In the genomic region with DNA sequence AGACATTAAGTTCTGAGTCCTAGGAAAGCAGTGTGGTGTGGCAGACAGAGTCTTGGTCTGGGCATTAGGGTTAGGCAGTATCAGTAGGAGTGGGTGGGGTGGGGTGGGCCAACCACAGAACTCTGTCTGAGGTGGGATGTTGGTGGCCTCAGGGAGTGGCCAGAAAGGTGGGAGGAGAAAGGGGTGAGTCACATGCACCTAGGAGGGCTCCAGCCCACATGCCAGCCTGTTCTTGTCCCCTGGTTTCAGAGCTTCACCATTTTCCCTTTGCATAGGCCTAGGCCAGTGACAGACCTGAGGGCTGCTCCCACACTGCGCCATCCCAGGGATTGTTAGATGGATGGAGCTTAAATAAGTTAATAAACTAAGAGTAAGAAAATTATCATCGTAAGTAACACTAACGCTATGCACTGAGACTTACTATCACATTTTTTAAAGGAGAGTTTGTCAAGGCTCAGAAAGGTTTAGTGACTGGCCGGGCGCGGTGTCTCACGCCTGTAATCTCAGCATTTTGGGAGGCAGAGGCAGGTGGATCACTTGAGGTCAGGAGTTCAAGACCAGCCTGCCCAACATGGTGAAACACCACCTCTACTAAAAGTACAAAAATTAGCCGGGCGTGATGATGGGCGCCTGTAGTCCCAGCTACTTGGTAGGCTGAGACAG, we compare ENCODE assay signal across 13 cellular contexts. TPM values are rescaled to one million over a fixed set of nuclear protein-coding genes. Genes with fewer than 3 reads are reported as not detected.
DNase-seq lines count a peak whose midpoint lies in the region; ATAC-seq, FAIRE-seq and TF ChIP-seq lines count a peak whose summit lies in the region.
"Had no signal": no experiment of that assay in that cellular context is flagged by ENCODE, and none has a peak within 500 bp of the region (broad histone marks: within the 10 kb centered on the region; RNA-seq: fewer than 3 reads in every experiment).

No MANE protein-coding gene starts in this region.

- H3K27me3 Mint-ChIP-seq in CD4-positive, alpha-beta memory T cell = no peaks in the 10 kb centered on the region
- peaks cover 4% of the 10 kb centered on the region for H3K27me3 Mint-ChIP-seq in IgD-negative memory B cell
- no peaks in the 10 kb centered on the region for H3K27me3 Mint-ChIP-seq in naive thymus-derived CD8-positive, alpha-beta T cell

- H3K4me1 Mint-ChIP-seq in CD4-positive, alpha-beta memory T cell = peaks cover 3 to 17% (median 11%) of the 10 kb centered on the region in 4 donors
- peaks cover 12 to 18% (median 17%) of the 10 kb centered on the region in 3 donors for H3K4me1 Mint-ChIP-seq in IgD-negative memory B cell
- peaks cover 13 to 29% (median 20%) of the 10 kb centered on the region in 4 donors for H3K4me1 Mint-ChIP-seq in naive thymus-derived CD8-positive, alpha-beta T cell

- CTCF ChIA-PET in CD4-positive, alpha-beta memory T cell (lab: Charles Lee; ENCODE audit: partially characterized antibody) = interaction anchor here (0.7 to 5.9 kb wide), 18 partner anchors 11 to 993 kb away, joined by 3 to 59 read pairs (median 3); partner anchors contain the start of genes FLNB, HTD2 and RPP14
- CTCF ChIA-PET in mammary epithelial cell (lab: Charles Lee; ENCODE audit: low non-redundant PET) = interaction anchor here (0.5 to 0.9 kb wide), 4 partner anchors 40 to 227 kb away, joined by 3 to 12 read pairs (median 4); partner anchors contain the start of genes HTD2 and RPP14

- 97% methylated on average over 10 of the region's 10 CpGs for WGBS in mammary epithelial cell (ENCODE audit: low coverage, missing lambda C conversion rate)

- H3K9me3 Mint-ChIP-seq in CD4-positive, alpha-beta memory T cell = no peaks in the 10 kb centered on the region
- no peaks in the 10 kb centered on the region for H3K9me3 Mint-ChIP-seq in IgD-negative memory B cell
- no peaks in the 10 kb centered on the region for H3K9me3 Mint-ChIP-seq in naive thymus-derived CD8-positive, alpha-beta T cell
- H3K9me3 Mint-ChIP-seq: activated naive CD4-positive, alpha-beta T cell treated with anti-CD3 and anti-CD28 coated beads for 36 hours had no signal

- H3K4me2 ChIP-seq in mammary epithelial cell (ENCODE audit: insufficient read depth, low read depth, low read length) = peak overlapping the region; percentile 29

- peaks cover 0 to 2% of the 10 kb centered on the region in 2 donors for H3K36me3 Mint-ChIP-seq in CD4-positive, alpha-beta memory T cell
- no peaks in the 10 kb centered on the region for H3K36me3 Mint-ChIP-seq in IgD-negative memory B cell
- no peaks in the 10 kb centered on the region for H3K36me3 Mint-ChIP-seq in naive thymus-derived CD8-positive, alpha-beta T cell

- no peaks in the 10 kb centered on the region for H3K79me2 ChIP-seq in mammary epithelial cell (ENCODE audit: insufficient read depth, low read length)

- TF ChIP-seq CTCF in mammary epithelial cell (conservative IDR thresholded peaks at IDR 0.05 in 1 of 2, IDR thresholded peaks at IDR 0.05 in 1 of 2; ENCODE audit: extremely low read depth in 1 of 2, insufficient read depth in 1 of 2, low read depth in 1 of 2, low read length in 2 of 2) (no peak), D721Med (IDR thresholded peaks at IDR 0.05; ENCODE audit: insufficient read depth, missing control alignments) (no peak)

- intact Hi-C loops in CD4-positive, alpha-beta memory T cell (cut with micrococcal nuclease) = loop anchor here (1.0 to 5.0 kb wide), 3 partner anchors 40 to 169 kb away; partner anchors contain the start of genes FLNB, HTD2 and RPP14
- intact Hi-C loops in mammary epithelial cell (cut with micrococcal nuclease) = loop anchor here (5.0 kb wide), 1 partner anchor 215 kb away; no protein-coding TSS in a partner anchor

- FAIRE-seq in D721Med (lab: Jason Lieb, UNC) = no peak

- dilution Hi-C loops in mammary epithelial cell (cut with HindIII; ENCODE audit: low sequenced_read_pairs) = loop anchor here (25.0 kb wide), 1 partner anchor 235 kb away; no protein-coding TSS in a partner anchor

- no peaks in the 10 kb centered on the region for H4K20me1 ChIP-seq in mammary epithelial cell (ENCODE audit: insufficient read depth, low read length)

- no peak overlapping the region for H2AFZ ChIP-seq in mammary epithelial cell (ENCODE audit: low read depth, low read length)

- no peak overlapping the region for H3K27ac ChIP-seq in CD4-positive, alpha-beta memory T cell (ENCODE audit: low read depth, low read length)
- H3K27ac ChIP-seq in mammary epithelial cell (ENCODE audit: insufficient read depth, low read depth, low read length) = no peak overlapping the region

- peak overlapping the region in 2 of 7 donors; percentile 41 to 52 for H3K27ac Mint-ChIP-seq in CD4-positive, alpha-beta memory T cell
- no peak overlapping the region for H3K27ac Mint-ChIP-seq in IgD-negative memory B cell
- peak overlapping the region in 3 of 10 donors; percentile 27 to 85 (median 71) for H3K27ac Mint-ChIP-seq in naive thymus-derived CD8-positive, alpha-beta T cell
- H3K27ac Mint-ChIP-seq: activated naive CD4-positive, alpha-beta T cell treated with anti-CD3 and anti-CD28 coated beads for 36 hours had no signal

- H3K4me3 ChIP-seq in CD4-positive, alpha-beta memory T cell (ENCODE audit: low read length in 2 of 2) = no peak overlapping the region
- no peak overlapping the region for H3K4me3 ChIP-seq in mammary epithelial cell (replicated peaks in 1 of 3; ENCODE audit: insufficient read depth in 1 of 3, low read depth in 2 of 3, low read length in 3 of 3)

- ATAC-seq in naive thymus-derived CD8-positive, alpha-beta T cell = no peak
- no peak for ATAC-seq in HG02610 (IDR thresholded peaks at IDR 0.05; ENCODE audit: unreplicated experiment)
- ATAC-seq in GM19467 (IDR thresholded peaks at IDR 0.05; ENCODE audit: unreplicated experiment) = no peak
- ATAC-seq in GM19395 (IDR thresholded peaks at IDR 0.05; ENCODE audit: unreplicated experiment) = no peak

- DNase-seq in CD4-positive, alpha-beta memory T cell = no peak
- peak; percentile 68 for DNase-seq in mammary epithelial cell
- DNase-seq in naive thymus-derived CD8-positive, alpha-beta T cell = no peak
- no peak for DNase-seq in D721Med (ENCODE audit: insufficient read length, low spot score)
- DNase-seq: NCI-H446 treated with DMSO at 0.1 percent for 48 hours had no signal

- H3K36me3 ChIP-seq in CD4-positive, alpha-beta memory T cell (ENCODE audit: insufficient read depth, low read length) = no peaks in the 10 kb centered on the region
- peaks cover under 1% of the 10 kb centered on the region for H3K36me3 ChIP-seq in mammary epithelial cell (ENCODE audit: insufficient read depth, low read length)
- H3K36me3 ChIP-seq: vagina had no signal

- POLR2A ChIA-PET in CD4-positive, alpha-beta memory T cell (lab: Charles Lee; ENCODE audit: partially characterized antibody) = interaction anchor here (0.6 to 2.0 kb wide), 2 partner anchors 61 to 129 kb away, joined by 3 to 5 read pairs; partner anchors contain the start of genes ABHD6, HTD2 and RPP14
- POLR2A ChIA-PET in naive thymus-derived CD8-positive, alpha-beta T cell (lab: Charles Lee) = interaction anchor here (0.7 kb wide), 2 partner anchors 774 to 1576 kb away, joined by 3 read pairs; no protein-coding TSS in a partner anchor

- no peaks in the 10 kb centered on the region for H3K9me3 ChIP-seq in CD4-positive, alpha-beta memory T cell (ENCODE audit: control insufficient read depth in 1 of 2, low read length in 2 of 2)
- H3K9me3 ChIP-seq in mammary epithelial cell (replicated peaks; ENCODE audit: insufficient read depth, low read length) = no peaks in the 10 kb centered on the region
- H3K9me3 ChIP-seq: sigmoid colon, vagina had no signal

- no TSS peak for BruUV-seq in mammary epithelial cell (replicated peaks; lab: Mats Ljungman, UMichigan)

- peak overlapping the region in 6 of 8 donors; percentile 30 to 80 (median 44) for H3K4me3 Mint-ChIP-seq in CD4-positive, alpha-beta memory T cell
- peak overlapping the region in 3 of 4 donors; percentile 20 to 85 (median 81) for H3K4me3 Mint-ChIP-seq in IgD-negative memory B cell
- peak overlapping the region; percentile 44 to 84 (median 68) for H3K4me3 Mint-ChIP-seq in naive thymus-derived CD8-positive, alpha-beta T cell

- H3K9ac ChIP-seq in mammary epithelial cell (ENCODE audit: insufficient read depth, low read length) = no peak overlapping the region

- H3K27me3 ChIP-seq in CD4-positive, alpha-beta memory T cell (ENCODE audit: insufficient read depth, low read length) = no peaks in the 10 kb centered on the region
- H3K27me3 ChIP-seq in mammary epithelial cell (ENCODE audit: insufficient read depth, low read length) = no peaks in the 10 kb centered on the region
- H3K27me3 ChIP-seq: dorsolateral prefrontal cortex, sigmoid colon, vagina had no signal

- in situ Hi-C loops in mammary epithelial cell (cut with MboI; ENCODE audit: low sequenced_read_pairs in 2 of 2) = loop anchor here in 1 of 2 donors (25.0 kb wide), 1 partner anchor 235 kb away; no protein-coding TSS in a partner anchor

- peaks cover 17% of the 10 kb centered on the region for H3K4me1 ChIP-seq in CD4-positive, alpha-beta memory T cell (ENCODE audit: insufficient read depth, low read length)
- peaks cover 61% of the 10 kb centered on the region for H3K4me1 ChIP-seq in mammary epithelial cell (ENCODE audit: insufficient read depth, low read length)

RNA-seq across cellular contexts. Expression of gene DNASE1L3, which starts 33.8 kb away (rescaled TPM):
- total RNA-seq in CD4-positive, alpha-beta memory T cell = not detected
- not detected for polyA plus RNA-seq in CD4-positive, alpha-beta memory T cell
- polyA plus RNA-seq in IgD-negative memory B cell (1.7 TPM), mammary epithelial cell (not detected)
- not detected for total RNA-seq in mammary epithelial cell
- not detected for polyA minus RNA-seq in mammary epithelial cell
- under 1 TPM in 1 of 2 experiments, not detected in 1; 0.66 TPM for total RNA-seq in naive thymus-derived CD8-positive, alpha-beta T cell
- not detected for polyA plus RNA-seq in naive thymus-derived CD8-positive, alpha-beta T cell
- total RNA-seq: activated naive CD4-positive, alpha-beta T cell treated with anti-CD3 and anti-CD28 coated beads for 36 hours had no signal
